ENCODE assay signal across 3 cellular contexts in genomic region chr22:22471104-22471503, GRCh38. TPM values are rescaled to one million over a fixed set of nuclear protein-coding genes. Genes with fewer than 3 reads are reported as not detected.
"Had no signal": no experiment of that assay in that cellular context is flagged by ENCODE, and none has a peak within 500 bp of the region (broad histone marks: within the 10 kb centered on the region; RNA-seq: fewer than 3 reads in every experiment).

No MANE protein-coding gene starts in this region.

RNA-seq across cellular contexts. Expression of gene ZNF280B, which starts 37.4 kb away (rescaled TPM):
- total RNA-seq: MCF 10A had no signal

RNA-seq across cellular contexts. Expression of gene ZNF280A, which starts 49.0 kb away (rescaled TPM):
- total RNA-seq: LHCN-M2, M059J, MCF 10A had no signal
